In the genomic region with DNA sequence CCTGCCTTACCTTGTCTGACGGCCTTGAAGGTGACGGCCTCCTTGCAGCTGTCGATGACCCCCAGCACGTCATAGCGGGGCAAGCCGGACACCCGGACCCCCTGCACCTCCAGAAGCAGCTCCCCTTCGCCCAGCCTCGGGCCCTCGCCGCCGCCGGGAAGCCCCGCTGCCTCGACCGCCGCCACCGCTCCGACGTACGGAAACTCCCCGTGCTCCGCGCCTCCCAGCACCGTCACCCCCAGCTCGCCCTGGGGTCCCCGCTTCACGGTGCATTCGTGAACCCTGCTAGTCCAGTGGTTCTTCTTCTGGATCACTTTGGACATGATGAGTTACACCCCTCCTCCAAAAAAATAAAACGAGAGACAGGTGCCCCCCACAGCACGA, we compare ENCODE assay signal across 2 cellular contexts.
TF ChIP-seq lines count a peak whose summit lies in the region.

No MANE protein-coding gene starts in this region.

TF ChIP-seq in HEK293, 187 proteins besides CTCF, POLR2A, EP300 and RAD21 (continued from another document):
- TF ChIP-seq, protein P1, sequence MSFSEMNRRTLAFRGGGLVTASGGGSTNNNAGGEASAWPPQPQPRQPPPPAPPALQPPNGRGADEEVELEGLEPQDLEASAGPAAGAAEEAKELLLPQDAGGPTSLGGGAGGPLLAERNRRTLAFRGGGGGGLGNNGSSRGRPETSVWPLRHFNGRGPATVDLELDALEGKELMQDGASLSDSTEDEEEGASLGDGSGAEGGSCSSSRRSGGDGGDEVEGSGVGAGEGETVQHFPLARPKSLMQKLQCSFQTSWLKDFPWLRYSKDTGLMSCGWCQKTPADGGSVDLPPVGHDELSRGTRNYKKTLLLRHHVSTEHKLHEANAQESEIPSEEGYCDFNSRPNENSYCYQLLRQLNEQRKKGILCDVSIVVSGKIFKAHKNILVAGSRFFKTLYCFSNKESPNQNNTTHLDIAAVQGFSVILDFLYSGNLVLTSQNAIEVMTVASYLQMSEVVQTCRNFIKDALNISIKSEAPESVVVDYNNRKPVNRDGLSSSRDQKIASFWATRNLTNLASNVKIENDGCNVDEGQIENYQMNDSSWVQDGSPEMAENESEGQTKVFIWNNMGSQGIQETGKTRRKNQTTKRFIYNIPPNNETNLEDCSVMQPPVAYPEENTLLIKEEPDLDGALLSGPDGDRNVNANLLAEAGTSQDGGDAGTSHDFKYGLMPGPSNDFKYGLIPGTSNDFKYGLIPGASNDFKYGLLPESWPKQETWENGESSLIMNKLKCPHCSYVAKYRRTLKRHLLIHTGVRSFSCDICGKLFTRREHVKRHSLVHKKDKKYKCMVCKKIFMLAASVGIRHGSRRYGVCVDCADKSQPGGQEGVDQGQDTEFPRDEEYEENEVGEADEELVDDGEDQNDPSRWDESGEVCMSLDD (tag by site-specific recombination; IDR thresholded peaks at IDR 0.05), result peak; percentile 82; the same call in 1 of the 2 replicates
- peak; percentile 46 for TF ChIP-seq ZNF777 (tag by site-specific recombination; IDR thresholded peaks at IDR 0.05; ENCODE audit: borderline replicate concordance)

TF ChIP-seq in GM12878, 131 proteins besides CTCF, POLR2A, EP300 and RAD21:
- TF ChIP-seq, protein P2, sequence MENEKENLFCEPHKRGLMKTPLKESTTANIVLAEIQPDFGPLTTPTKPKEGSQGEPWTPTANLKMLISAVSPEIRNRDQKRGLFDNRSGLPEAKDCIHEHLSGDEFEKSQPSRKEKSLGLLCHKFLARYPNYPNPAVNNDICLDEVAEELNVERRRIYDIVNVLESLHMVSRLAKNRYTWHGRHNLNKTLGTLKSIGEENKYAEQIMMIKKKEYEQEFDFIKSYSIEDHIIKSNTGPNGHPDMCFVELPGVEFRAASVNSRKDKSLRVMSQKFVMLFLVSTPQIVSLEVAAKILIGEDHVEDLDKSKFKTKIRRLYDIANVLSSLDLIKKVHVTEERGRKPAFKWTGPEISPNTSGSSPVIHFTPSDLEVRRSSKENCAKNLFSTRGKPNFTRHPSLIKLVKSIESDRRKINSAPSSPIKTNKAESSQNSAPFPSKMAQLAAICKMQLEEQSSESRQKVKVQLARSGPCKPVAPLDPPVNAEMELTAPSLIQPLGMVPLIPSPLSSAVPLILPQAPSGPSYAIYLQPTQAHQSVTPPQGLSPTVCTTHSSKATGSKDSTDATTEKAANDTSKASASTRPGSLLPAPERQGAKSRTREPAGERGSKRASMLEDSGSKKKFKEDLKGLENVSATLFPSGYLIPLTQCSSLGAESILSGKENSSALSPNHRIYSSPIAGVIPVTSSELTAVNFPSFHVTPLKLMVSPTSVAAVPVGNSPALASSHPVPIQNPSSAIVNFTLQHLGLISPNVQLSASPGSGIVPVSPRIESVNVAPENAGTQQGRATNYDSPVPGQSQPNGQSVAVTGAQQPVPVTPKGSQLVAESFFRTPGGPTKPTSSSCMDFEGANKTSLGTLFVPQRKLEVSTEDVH (IDR thresholded peaks at IDR 0.05; ENCODE audit: low read depth, partially characterized antibody), result no peak
- TF ChIP-seq NR2F1 (conservative IDR thresholded peaks at IDR 0.05) (no peak), BHLHE40 (IDR thresholded peaks at IDR 0.05; ENCODE audit: borderline replicate concordance in 1 of 2, low read depth in 2 of 2, low read length in 1 of 2) (no peak)
- TF ChIP-seq, protein P3, sequence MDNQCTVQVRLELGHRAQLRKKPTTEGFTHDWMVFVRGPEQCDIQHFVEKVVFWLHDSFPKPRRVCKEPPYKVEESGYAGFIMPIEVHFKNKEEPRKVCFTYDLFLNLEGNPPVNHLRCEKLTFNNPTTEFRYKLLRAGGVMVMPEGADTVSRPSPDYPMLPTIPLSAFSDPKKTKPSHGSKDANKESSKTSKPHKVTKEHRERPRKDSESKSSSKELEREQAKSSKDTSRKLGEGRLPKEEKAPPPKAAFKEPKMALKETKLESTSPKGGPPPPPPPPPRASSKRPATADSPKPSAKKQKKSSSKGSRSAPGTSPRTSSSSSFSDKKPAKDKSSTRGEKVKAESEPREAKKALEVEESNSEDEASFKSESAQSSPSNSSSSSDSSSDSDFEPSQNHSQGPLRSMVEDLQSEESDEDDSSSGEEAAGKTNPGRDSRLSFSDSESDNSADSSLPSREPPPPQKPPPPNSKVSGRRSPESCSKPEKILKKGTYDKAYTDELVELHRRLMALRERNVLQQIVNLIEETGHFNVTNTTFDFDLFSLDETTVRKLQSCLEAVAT (IDR thresholded peaks at IDR 0.05), result no peak
